ENCODE assay signal across 11 cellular contexts in the genomic region with DNA sequence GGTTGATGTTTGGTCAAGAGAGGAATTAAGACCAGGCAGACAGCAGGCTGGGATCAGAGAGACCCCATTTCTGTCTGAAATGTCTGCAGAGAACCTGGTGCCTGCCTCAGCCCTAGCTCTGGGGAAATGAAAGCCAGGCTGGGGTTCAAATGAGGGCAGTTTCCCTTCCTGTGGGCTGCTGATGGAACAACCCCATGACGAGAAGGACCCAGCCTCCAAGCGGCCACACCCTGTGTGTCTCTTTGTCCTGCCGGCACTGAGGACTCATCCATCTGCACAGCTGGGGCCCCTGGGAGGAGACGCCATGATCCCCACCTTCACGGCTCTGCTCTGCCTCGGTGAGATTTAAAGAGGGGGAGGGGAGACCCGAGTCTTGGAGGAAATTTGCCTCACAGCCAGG. TPM values are rescaled to one million over a fixed set of nuclear protein-coding genes. Genes with fewer than 3 reads are reported as not detected.
DNase-seq lines count a peak whose midpoint lies in the region; ATAC-seq and TF ChIP-seq lines count a peak whose summit lies in the region.
"Had no signal": no experiment of that assay in that cellular context is flagged by ENCODE, and none has a peak within 500 bp of the region (broad histone marks: within the 10 kb centered on the region; RNA-seq: fewer than 3 reads in every experiment).

A gene (plus strand): TSS at position 256 of the 400 bp plus-strand sequence. CDS start 49 bp downstream, at position 305.

- intact Hi-C loops in adrenal gland (cut with DNase I) (no loop called here), mucosa of descending colon (cut with DNase I, micrococcal nuclease) (no loop called here)

- H3K9me3 ChIP-seq in adrenal gland (replicated peaks in 1 of 3) = no peaks in the 10 kb centered on the region
- no peaks in the 10 kb centered on the region for H3K9me3 ChIP-seq in mucosa of descending colon

- CTCF ChIA-PET in HEK293T (lab: Yijun Ruan, JAX) = no interaction called here

- no peaks in the 10 kb centered on the region for H3K36me3 ChIP-seq in adrenal gland (replicated peaks in 1 of 2)
- no peaks in the 10 kb centered on the region for H3K36me3 ChIP-seq in mucosa of descending colon (ENCODE audit: low read depth)

- no peak for TF ChIP-seq CTCF in adrenal gland (IDR thresholded peaks at IDR 0.05)
- no peak for TF ChIP-seq CTCF in mucosa of descending colon (IDR thresholded peaks at IDR 0.05)

- ATAC-seq in GM19351 (IDR thresholded peaks at IDR 0.05; ENCODE audit: unreplicated experiment) (peak; percentile 51), mucosa of descending colon (peak; percentile 49), GM21619 (IDR thresholded peaks at IDR 0.05; ENCODE audit: unreplicated experiment) (no peak), GM18909 (IDR thresholded peaks at IDR 0.05; ENCODE audit: poor library complexity, unreplicated experiment) (no peak)

- 41 to 70% (median 53%) methylated on average over 2 to 7 of the region's 7 CpGs for whole genome bisulfite sequencing in adrenal gland, 4 donors

- peak; percentile 91 for DNase-seq in CD1c-positive myeloid dendritic cell (ENCODE audit: extremely low spot score)
- DNase-seq in adrenal gland = peak in 5 of 7 donors; percentile 33 to 57 (median 45)
- peak in 2 of 3 donors; percentile 14 to 59 for DNase-seq in mucosa of descending colon
- DNase-seq in ureter (ENCODE audit: low spot score) = no peak
- no peak for DNase-seq in HEK293T (ENCODE audit: extremely low spot score)
- DNase-seq: endodermal cell, glutamatergic neuron, NCI-H187 had no signal

- POLR2A ChIA-PET in HEK293T (lab: Yijun Ruan, JAX) = no interaction called here

- peak within 1 kb of the TSS in 1 of 4 donors; percentile 29 for H3K4me3 ChIP-seq in adrenal gland
- H3K4me3 ChIP-seq in mucosa of descending colon = no peak within 1 kb of the TSS

- H3K27me3 ChIP-seq in adrenal gland = no peaks in the 10 kb centered on the region

- no peak for TF ChIP-seq POLR2A in adrenal gland (IDR thresholded peaks at IDR 0.05)

- H3K27ac ChIP-seq in adrenal gland = no peak within 1 kb of the TSS

- H3K4me1 ChIP-seq in adrenal gland (replicated peaks in 1 of 2) (no peaks in the 10 kb centered on the region), mucosa of descending colon (ENCODE audit: low read depth) (no peaks in the 10 kb centered on the region)

TF ChIP-seq in HEK293T, 16 proteins besides CTCF, POLR2A, EP300 and RAD21:
- TF ChIP-seq L3MBTL2 (conservative IDR thresholded peaks at IDR 0.05) (no peak), ELF4 (IDR thresholded peaks at IDR 0.05) (no peak), LEF1 (IDR thresholded peaks at IDR 0.05; ENCODE audit: borderline replicate concordance) (no peak), TARDBP (IDR thresholded peaks at IDR 0.05) (no peak), FOXA1 (IDR thresholded peaks at IDR 0.05) (no peak), CTBP1 (IDR thresholded peaks at IDR 0.05; ENCODE audit: borderline replicate concordance) (no peak), HDGF (IDR thresholded peaks at IDR 0.05; ENCODE audit: borderline replicate concordance) (no peak)
- TF ChIP-seq, protein P1, sequence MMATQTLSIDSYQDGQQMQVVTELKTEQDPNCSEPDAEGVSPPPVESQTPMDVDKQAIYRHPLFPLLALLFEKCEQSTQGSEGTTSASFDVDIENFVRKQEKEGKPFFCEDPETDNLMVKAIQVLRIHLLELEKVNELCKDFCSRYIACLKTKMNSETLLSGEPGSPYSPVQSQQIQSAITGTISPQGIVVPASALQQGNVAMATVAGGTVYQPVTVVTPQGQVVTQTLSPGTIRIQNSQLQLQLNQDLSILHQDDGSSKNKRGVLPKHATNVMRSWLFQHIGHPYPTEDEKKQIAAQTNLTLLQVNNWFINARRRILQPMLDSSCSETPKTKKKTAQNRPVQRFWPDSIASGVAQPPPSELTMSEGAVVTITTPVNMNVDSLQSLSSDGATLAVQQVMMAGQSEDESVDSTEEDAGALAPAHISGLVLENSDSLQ (IDR thresholded peaks at IDR 0.05) = no peak

RNA-seq across cellular contexts. Expression of the gene that starts here (rescaled TPM):
- 10 to 100 TPM in 6 of 8 donors, 1 to 10 TPM in 1, under 1 TPM in 1; 0.91 to 26.4 (median 11.1) TPM for total RNA-seq in adrenal gland
- polyA plus RNA-seq in adrenal gland = 10 to 100 TPM in 1 of 3 donors, 1 to 10 TPM in 2; 2.5 to 12.1 (median 5.0) TPM
- total RNA-seq in mucosa of descending colon = 1 to 10 TPM; 3.0 to 8.7 (median 6.4) TPM
- 3.1 TPM for total RNA-seq in ureter
- total RNA-seq: endodermal cell had no signal

Comparison
In these comparisons a context has a peak if more than half of its experiments do, and no peak if none do; other contexts are left out.
1. DNase-seq: peak in CD1c-positive myeloid dendritic cell (single experiment), adrenal gland (5 of 7) and mucosa of descending colon (2 of 3); none in ureter (single experiment) and HEK293T (single experiment).
2. ATAC-seq: peak in GM19351 (single experiment) and mucosa of descending colon (single experiment); none in GM21619 (single experiment) and GM18909 (single experiment).